17 cellular contexts compared by ENCODE assay signal in the genomic region with DNA sequence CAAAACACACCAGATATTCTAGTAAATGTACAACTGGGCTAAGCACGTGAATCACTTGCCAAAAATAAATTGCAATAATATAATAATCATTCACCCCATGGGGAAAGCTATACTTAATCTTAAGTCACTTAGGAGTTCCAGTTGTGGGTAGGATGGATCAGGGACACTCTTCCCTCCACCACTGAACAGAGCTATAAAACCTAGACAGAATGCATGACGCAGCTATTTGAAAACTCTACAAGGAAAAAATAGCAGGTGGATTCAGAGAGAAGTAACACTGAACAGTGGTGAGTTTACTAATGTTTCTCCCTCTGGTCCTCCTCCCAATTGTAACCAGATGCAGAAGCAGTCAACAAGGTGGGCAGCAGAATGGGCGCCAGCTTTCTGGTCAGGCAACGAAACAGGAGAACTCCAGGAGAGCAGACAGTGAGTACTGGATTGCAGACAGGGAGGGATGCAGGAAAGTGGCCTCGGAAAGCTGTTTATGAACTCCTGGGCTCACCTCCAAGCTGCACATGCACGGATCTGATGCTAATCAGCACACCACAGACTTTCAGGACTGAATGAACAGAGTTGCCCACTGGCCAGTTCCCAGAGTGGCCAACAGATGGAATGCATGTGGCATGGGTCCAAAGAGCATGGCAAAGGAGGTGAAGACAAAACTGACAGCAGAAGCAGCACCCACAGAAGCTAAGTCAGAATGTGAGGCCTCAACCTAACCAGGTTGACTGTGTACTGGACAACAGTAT. TPM values are rescaled to one million over a fixed set of nuclear protein-coding genes. Genes with fewer than 3 reads are reported as not detected.
DNase-seq lines count a peak whose midpoint lies in the region; ATAC-seq and TF ChIP-seq lines count a peak whose summit lies in the region.
"Had no signal": no experiment of that assay in that cellular context is flagged by ENCODE, and none has a peak within 500 bp of the region (broad histone marks: within the 10 kb centered on the region; RNA-seq: fewer than 3 reads in every experiment).

No MANE protein-coding gene starts in this region.

- H3K27ac ChIP-seq in heart left ventricle (no peak overlapping the region), left ventricle myocardium inferior (replicated peaks) (no peak overlapping the region), heart right ventricle (no peak overlapping the region)
- H3K27ac ChIP-seq: neutrophil, thyroid gland had no signal

- H3K27me3 ChIP-seq in heart left ventricle (no peaks in the 10 kb centered on the region), left ventricle myocardium inferior (ENCODE audit: low read depth) (no peaks in the 10 kb centered on the region), heart right ventricle (no peaks in the 10 kb centered on the region)
- H3K27me3 ChIP-seq: neutrophil, thyroid gland had no signal

- TF ChIP-seq POLR2A in heart left ventricle (IDR thresholded peaks at IDR 0.05): no peak

- intact Hi-C loops in heart left ventricle (cut with DNase I) (no loop called here), left ventricle myocardium inferior (cut with micrococcal nuclease) (no loop called here), heart right ventricle (cut with DNase I) (no loop called here)

- H3K4me3 Mint-ChIP-seq in immature natural killer cell (no peak overlapping the region), nephron progenitor cell (no peak overlapping the region)
- H3K4me3 Mint-ChIP-seq: activated CD4-positive, alpha-beta memory T cell treated with anti-CD3 and anti-CD28 coated beads, Interleukin-2, amount 10 ng/mL, durations not matched to agents 7 days and 5 days had no signal

- peaks cover 0 to 40% (median 36%) of the 10 kb centered on the region in 9 donors for H3K36me3 ChIP-seq in heart left ventricle
- peaks cover 36% of the 10 kb centered on the region for H3K36me3 ChIP-seq in left ventricle myocardium inferior
- peaks cover 0 to 64% (median 8%) of the 10 kb centered on the region in 9 donors for H3K36me3 ChIP-seq in heart right ventricle
- H3K36me3 ChIP-seq: neutrophil had no signal

- peaks cover 0 to 3% (median 0%) of the 10 kb centered on the region in 6 donors for H3K9me3 Mint-ChIP-seq in immature natural killer cell
- peaks cover 45% of the 10 kb centered on the region for H3K9me3 Mint-ChIP-seq in nephron progenitor cell

- peak in 1 of 5 donors; percentile 19 for DNase-seq in heart left ventricle
- no peak for DNase-seq in left ventricle myocardium inferior
- DNase-seq in astrocyte of the spinal cord (ENCODE audit: low read depth, low spot score): peak; percentile 28
- peak in 1 of 2 donors; percentile 13 for DNase-seq in heart right ventricle
- DNase-seq in immature natural killer cell: no peak
- DNase-seq in nephron progenitor cell: no peak
- DNase-seq: ACHN; activated CD4-positive, alpha-beta memory T cell treated with anti-CD3 and anti-CD28 coated beads, Interleukin-2, amount 10 ng/mL, durations not matched to agents 7 days and 5 days; activated effector memory CD4-positive, alpha-beta T cell treated with anti-CD3 and anti-CD28 coated beads, Interleukin-2, amount 50 U/mL, for 16 hours; NCI-H1436; NCI-H526; stimulated activated CD4-positive, alpha-beta T cell treated with anti-CD3 and anti-CD28 coated beads, Interleukin-12 subunit alpha, Interleukin-12 subunit beta, amount 100 ng/mL, for 4 hours; T1000 had no signal

- H3K9me3 ChIP-seq in heart left ventricle: peaks cover 0 to 29% (median 7%) of the 10 kb centered on the region in 12 donors
- H3K9me3 ChIP-seq in left ventricle myocardium inferior (replicated peaks): peaks cover 16% of the 10 kb centered on the region
- H3K9me3 ChIP-seq in heart right ventricle: peaks cover 0 to 24% (median 7%) of the 10 kb centered on the region in 11 donors
- H3K9me3 ChIP-seq: neutrophil, thyroid gland had no signal

- in situ Hi-C loops in astrocyte of the spinal cord (cut with HindIII; ENCODE audit: low sequenced_read_pairs): no loop called here

- H3K36me3 Mint-ChIP-seq in immature natural killer cell: peaks cover 20 to 51% (median 47%) of the 10 kb centered on the region in 3 donors
- H3K36me3 Mint-ChIP-seq in nephron progenitor cell (ENCODE audit: low read depth): peaks cover 86% of the 10 kb centered on the region

- ATAC-seq in heart left ventricle (peak; percentile 24 to 44 (median 40)), heart right ventricle (peak in 5 of 8 donors; percentile 20 to 69 (median 33)), HG03159 (IDR thresholded peaks at IDR 0.05; ENCODE audit: unreplicated experiment) (no peak), HG02885 (IDR thresholded peaks at IDR 0.05; ENCODE audit: poor library complexity, unreplicated experiment) (no peak)

- H3K27ac Mint-ChIP-seq in immature natural killer cell: peak overlapping the region in 1 of 6 donors; percentile 32
- no peak overlapping the region for H3K27ac Mint-ChIP-seq in nephron progenitor cell
- H3K27ac Mint-ChIP-seq: activated CD4-positive, alpha-beta memory T cell treated with anti-CD3 and anti-CD28 coated beads, Interleukin-2, amount 10 ng/mL, durations not matched to agents 7 days and 5 days had no signal

- H3K27me3 Mint-ChIP-seq in immature natural killer cell (ENCODE audit: low read depth in 3 of 3) (peaks cover 0 to 2% (median 0%) of the 10 kb centered on the region in 3 donors), nephron progenitor cell (ENCODE audit: low read depth, poor library complexity) (no peaks in the 10 kb centered on the region)
- H3K27me3 Mint-ChIP-seq: activated CD4-positive, alpha-beta memory T cell treated with anti-CD3 and anti-CD28 coated beads, Interleukin-2, amount 10 ng/mL, durations not matched to agents 7 days and 5 days had no signal

- H3K4me3 ChIP-seq in heart left ventricle (no peak overlapping the region), left ventricle myocardium inferior (no peak overlapping the region), astrocyte of the spinal cord (ENCODE audit: low read depth, low read length) (no peak overlapping the region), heart right ventricle (no peak overlapping the region)
- H3K4me3 ChIP-seq: thyroid gland had no signal

- 60 to 67% (median 66%) methylated on average over 6 of the region's 6 CpGs for WGBS in heart left ventricle, 4 donors
- WGBS in heart right ventricle, 2 donors: 56 to 71% methylated on average over 6 of the region's 6 CpGs

- no peak for TF ChIP-seq CTCF in heart left ventricle (IDR thresholded peaks at IDR 0.05)
- no peak for TF ChIP-seq CTCF in left ventricle myocardium inferior (IDR thresholded peaks at IDR 0.05; ENCODE audit: borderline replicate concordance)
- TF ChIP-seq CTCF in astrocyte of the spinal cord (IDR thresholded peaks at IDR 0.05; ENCODE audit: low read depth, low read length): no peak
- TF ChIP-seq CTCF in heart right ventricle (IDR thresholded peaks at IDR 0.05): no peak
- no peak for TF ChIP-seq CTCF in nephron progenitor cell (IDR thresholded peaks at IDR 0.05)

- H3K4me1 ChIP-seq in heart left ventricle: peaks cover 0 to 6% (median 0%) of the 10 kb centered on the region in 12 donors
- peaks cover 12% of the 10 kb centered on the region for H3K4me1 ChIP-seq in left ventricle myocardium inferior
- H3K4me1 ChIP-seq in heart right ventricle: peaks cover 0 to 4% (median 0%) of the 10 kb centered on the region in 9 donors
- H3K4me1 ChIP-seq: thyroid gland had no signal

- H3K4me1 Mint-ChIP-seq in immature natural killer cell: no peaks in the 10 kb centered on the region
- H3K4me1 Mint-ChIP-seq in nephron progenitor cell: peaks cover 18% of the 10 kb centered on the region

RNA-seq across cellular contexts. Expression of a gene that starts 41.4 kb away (rescaled TPM):
- 10 to 100 TPM in 4 of 9 donors, 1 to 10 TPM in 5; 7.1 to 18.2 (median 9.9) TPM for total RNA-seq in heart left ventricle
- polyA plus RNA-seq in heart left ventricle: 10 to 100 TPM in 1 of 2 donors, 1 to 10 TPM in 1; 4.8 to 15.9 TPM
- 11.4 TPM for total RNA-seq in left ventricle myocardium inferior
- total RNA-seq in heart right ventricle: 10 to 100 TPM in 3 of 10 donors, 1 to 10 TPM in 7; 6.9 to 11.7 (median 9.0) TPM
- polyA plus RNA-seq in heart right ventricle: 10 to 100 TPM in 1 of 2 donors, 1 to 10 TPM in 1; 4.6 to 49.9 TPM
- 10 to 100 TPM in 1 of 3 donors, 1 to 10 TPM in 2; 4.7 to 11.1 (median 7.0) TPM for polyA plus RNA-seq in immature natural killer cell

Comparison
In these comparisons a context has a peak if more than half of its experiments do, and no peak if none do; other contexts are left out.
1. ATAC-seq: peak in heart left ventricle (4 of 4) and heart right ventricle (5 of 8); none in HG03159 (single experiment) and HG02885 (single experiment).